8 cellular contexts compared by ENCODE assay signal in genomic region chr5:34466501-34467388, GRCh38.
DNase-seq lines count a peak whose midpoint lies in the region; ATAC-seq and TF ChIP-seq lines count a peak whose summit lies in the region.
"Not testable (repeated sequence)": the region's sequence is repeated elsewhere in the genome, so short reads cannot be mapped to it uniquely, and the experiment has no call there.

No MANE protein-coding gene starts in this region.

- DNase-seq in Calu3, result peak; percentile 60
- peak; percentile 33 for DNase-seq in LoVo (ENCODE audit: low spot score)
- not testable (repeated sequence) for DNase-seq in activated naive CD4-positive, alpha-beta T cell treated with anti-CD3 and anti-CD28 coated beads, Interleukin-2, amount 10 ng/mL, durations not matched to agents 7 days and 5 days
- peak; percentile 23 for DNase-seq in hepatocyte (ENCODE audit: low spot score)
- peak in 1 of 3 donors; percentile 61 for DNase-seq in right lobe of liver
- peak; percentile 43 for DNase-seq in upper lobe of right lung

- not testable (repeated sequence) for TF ChIP-seq POLR2A in right lobe of liver (IDR thresholded peaks at IDR 0.05)

- peaks cover 48% of the 10 kb centered on the region for H3K4me1 Mint-ChIP-seq in Calu3 (ENCODE audit: low read depth, unreplicated experiment)
- not testable (repeated sequence) for H3K4me1 Mint-ChIP-seq in activated naive CD4-positive, alpha-beta T cell treated with anti-CD3 and anti-CD28 coated beads, Interleukin-2, amount 10 ng/mL, durations not matched to agents 7 days and 5 days
- H3K4me1 Mint-ChIP-seq in nephron, result peaks cover 20% of the 10 kb centered on the region

- not testable (repeated sequence) for TF ChIP-seq CTCF in Calu3 (IDR thresholded peaks at IDR 0.05; ENCODE audit: unreplicated experiment); OCI-LY3 (IDR thresholded peaks at IDR 0.05; ENCODE audit: low read depth, low read length); hepatocyte (IDR thresholded peaks at IDR 0.05; ENCODE audit: poor library complexity); right lobe of liver (IDR thresholded peaks at IDR 0.05); nephron (IDR thresholded peaks at IDR 0.05; ENCODE audit: unreplicated experiment in 3 of 3); upper lobe of right lung (IDR thresholded peaks at IDR 0.05)

- H3K36me3 Mint-ChIP-seq in Calu3 (ENCODE audit: insufficient read depth, unreplicated experiment); activated naive CD4-positive, alpha-beta T cell treated with anti-CD3 and anti-CD28 coated beads, Interleukin-2, amount 10 ng/mL, durations not matched to agents 7 days and 5 days; nephron (ENCODE audit: low read depth): not testable (repeated sequence)

- peak overlapping the region; percentile 58 for H2AFZ ChIP-seq in OCI-LY3 (ENCODE audit: low read depth, low read length)
- H2AFZ ChIP-seq in hepatocyte, result peak overlapping the region; percentile 52

- H3K27ac ChIP-seq in OCI-LY3 (ENCODE audit: low read length), result not testable (repeated sequence)
- peak overlapping the region; percentile 69 for H3K27ac ChIP-seq in hepatocyte
- peak overlapping the region; percentile 21 to 69 (median 34) for H3K27ac ChIP-seq in right lobe of liver
- H3K27ac ChIP-seq in upper lobe of right lung, result peak overlapping the region; percentile 47

- 62% methylated on average over 6 of the region's 6 CpGs for WGBS in hepatocyte (ENCODE audit: low lambda C conversion rate, missing lambda C conversion rate)
- WGBS in right lobe of liver (ENCODE audit: insufficient coverage, low coverage, low lambda C conversion rate, missing lambda C conversion rate), result 29% methylated on average over 6 of the region's 6 CpGs

- H3K36me3 ChIP-seq in OCI-LY3 (replicated peaks; ENCODE audit: low read depth, low read length); hepatocyte (replicated peaks; ENCODE audit: insufficient read depth, low read depth); right lobe of liver; upper lobe of right lung: not testable (repeated sequence)

- not testable (repeated sequence) for H3K9me3 Mint-ChIP-seq in Calu3 (ENCODE audit: low read depth, unreplicated experiment); activated naive CD4-positive, alpha-beta T cell treated with anti-CD3 and anti-CD28 coated beads, Interleukin-2, amount 10 ng/mL, durations not matched to agents 7 days and 5 days
- H3K9me3 Mint-ChIP-seq in nephron, result peaks cover 12% of the 10 kb centered on the region

- H3K79me2 ChIP-seq in OCI-LY3 (ENCODE audit: low read length); hepatocyte: not testable (repeated sequence)

- not testable (repeated sequence) for H3K9me3 ChIP-seq in OCI-LY3 (ENCODE audit: insufficient read depth, low read length); hepatocyte (ENCODE audit: low read depth); right lobe of liver; upper lobe of right lung

- H4K20me1 ChIP-seq in OCI-LY3 (ENCODE audit: insufficient read depth, low read length); hepatocyte (ENCODE audit: insufficient read depth, poor library complexity, severe bottlenecking): not testable (repeated sequence)

- H3K9me2 ChIP-seq in hepatocyte (replicated peaks; ENCODE audit: insufficient read depth), result not testable (repeated sequence)

- CTCF ChIA-PET in Calu3 (lab: Charles Lee), result interaction anchor here (1.2 kb wide), 1 partner anchor 469 kb away, joined by 5 read pairs; no protein-coding TSS in a partner anchor
- CTCF ChIA-PET in activated naive CD4-positive, alpha-beta T cell treated with anti-CD3 and anti-CD28 coated beads, Interleukin-2, amount 10 ng/mL, durations not matched to agents 7 days and 5 days (lab: Charles Lee), result interaction anchor here (1.0 to 1.2 kb wide), 2 partner anchors 9 to 11 kb away, joined by 3 to 4 read pairs; no protein-coding TSS in a partner anchor

- not testable (repeated sequence) for BruUV-seq in Calu3 (replicated peaks; lab: Mats Ljungman, UMichigan)

- not testable (repeated sequence) for H3K27me3 ChIP-seq in OCI-LY3 (ENCODE audit: low read depth, low read length); hepatocyte; right lobe of liver; upper lobe of right lung

- H3K27ac Mint-ChIP-seq in Calu3 (ENCODE audit: unreplicated experiment), result peak overlapping the region; percentile 60
- peak overlapping the region; percentile 58 for H3K27ac Mint-ChIP-seq in activated naive CD4-positive, alpha-beta T cell treated with anti-CD3 and anti-CD28 coated beads, Interleukin-2, amount 10 ng/mL, durations not matched to agents 7 days and 5 days
- H3K27ac Mint-ChIP-seq in nephron, result peak overlapping the region; percentile 90 to 96 (median 93)

- intact Hi-C loops in Calu3 (cut with micrococcal nuclease; ENCODE audit: unreplicated experiment), result loop anchor here (10.0 kb wide), 1 partner anchor 1022 kb away; the partner anchor contains the start of gene TARS1
- intact Hi-C loops in right lobe of liver (cut with DNase I); upper lobe of right lung (cut with DNase I): not testable (repeated sequence)

- peak overlapping the region; percentile 47 for H3K4me3 Mint-ChIP-seq in Calu3 (ENCODE audit: low read depth, unreplicated experiment)
- H3K4me3 Mint-ChIP-seq in activated naive CD4-positive, alpha-beta T cell treated with anti-CD3 and anti-CD28 coated beads, Interleukin-2, amount 10 ng/mL, durations not matched to agents 7 days and 5 days, result not testable (repeated sequence)
- H3K4me3 Mint-ChIP-seq in nephron, result peak overlapping the region in 2 of 3 experiments; percentile 15 to 27

- H3K4me3 ChIP-seq in OCI-LY3 (ENCODE audit: low read length); hepatocyte; right lobe of liver; upper lobe of right lung: not testable (repeated sequence)

- H3K9ac ChIP-seq in OCI-LY3 (ENCODE audit: low read length), result not testable (repeated sequence)

- peak; percentile 40 to 78 (median 59) for ATAC-seq in right lobe of liver
- ATAC-seq in upper lobe of right lung, result peak; percentile 67

- peaks cover 27% of the 10 kb centered on the region for H3K4me1 ChIP-seq in OCI-LY3 (ENCODE audit: low read length)
- H3K4me1 ChIP-seq in hepatocyte (ENCODE audit: insufficient read depth); right lobe of liver; upper lobe of right lung: not testable (repeated sequence)

- H3K4me2 ChIP-seq in OCI-LY3 (ENCODE audit: low read length), result peak overlapping the region; percentile 89
- peak overlapping the region; percentile 68 for H3K4me2 ChIP-seq in hepatocyte

- H3K27me3 Mint-ChIP-seq in Calu3 (ENCODE audit: unreplicated experiment); nephron (ENCODE audit: low read depth): not testable (repeated sequence)
- H3K27me3 Mint-ChIP-seq in activated naive CD4-positive, alpha-beta T cell treated with anti-CD3 and anti-CD28 coated beads, Interleukin-2, amount 10 ng/mL, durations not matched to agents 7 days and 5 days, result peaks cover 15% of the 10 kb centered on the region
